ENCODE assay signal across 15 cellular contexts in genomic region chr3:149977391-149977790, GRCh38. TPM values are rescaled to one million over a fixed set of nuclear protein-coding genes. Genes with fewer than 3 reads are reported as not detected.
DNase-seq lines count a peak whose midpoint lies in the region; ATAC-seq and TF ChIP-seq lines count a peak whose summit lies in the region.
"Had no signal": no experiment of that assay in that cellular context is flagged by ENCODE, and none has a peak within 500 bp of the region (broad histone marks: within the 10 kb centered on the region; RNA-seq: fewer than 3 reads in every experiment).

No MANE protein-coding gene starts in this region.

- TF ChIP-seq CTCF in psoas muscle (IDR thresholded peaks at IDR 0.05) (no peak), A673 (conservative IDR thresholded peaks at IDR 0.05; ENCODE audit: low read depth, low read length) (no peak), foreskin fibroblast (IDR thresholded peaks at IDR 0.05; ENCODE audit: low read depth, low read length) (no peak)

- H3K36me3 ChIP-seq in psoas muscle (ENCODE audit: insufficient read depth in 1 of 2, low read depth in 1 of 2) (no peaks in the 10 kb centered on the region), A673 (ENCODE audit: insufficient read depth, low read length, poor library complexity, severe bottlenecking) (no peaks in the 10 kb centered on the region)

- peaks cover 16% of the 10 kb centered on the region for H3K4me1 ChIP-seq in psoas muscle
- no peaks in the 10 kb centered on the region for H3K4me1 ChIP-seq in A673 (ENCODE audit: insufficient read depth, low read length, poor library complexity, severe bottlenecking)

- 36 to 51% (median 50%) methylated on average over 2 of the region's 2 CpGs for WGBS in psoas muscle, 3 donors

- no TSS peak for BruUV-seq in A673 (replicated peaks; lab: Mats Ljungman, UMichigan)

- POLR2A ChIA-PET in A673 (lab: Charles Lee; ENCODE audit: low non-redundant PET) = no interaction called here

- ATAC-seq in psoas muscle (no peak), HG02642 (IDR thresholded peaks at IDR 0.05; ENCODE audit: poor library complexity, unreplicated experiment) (no peak)
- ATAC-seq: GM23338, PC-3 had no signal

- H3K27ac ChIP-seq in psoas muscle = peak overlapping the region; percentile 50
- H3K27ac ChIP-seq in A673 (ENCODE audit: low read depth, low read length, poor library complexity, severe bottlenecking) = no peak overlapping the region
- H3K27ac ChIP-seq: C4-2B had no signal

- H3K4me3 ChIP-seq in psoas muscle (no peak overlapping the region), A673 (ENCODE audit: low read depth, low read length, poor library complexity, severe bottlenecking) (no peak overlapping the region), foreskin fibroblast (ENCODE audit: low read depth in 1 of 2, low read length in 2 of 2) (no peak overlapping the region)
- H3K4me3 ChIP-seq: GM23338 had no signal

- H3K27me3 ChIP-seq in psoas muscle (ENCODE audit: insufficient read depth in 3 of 3, low read length in 2 of 3) (no peaks in the 10 kb centered on the region), A673 (replicated peaks; ENCODE audit: insufficient read depth, low read depth, low read length, poor library complexity) (no peaks in the 10 kb centered on the region)

- CTCF ChIA-PET in A673 (lab: Charles Lee) = no interaction called here

- H3K9me3 ChIP-seq in psoas muscle (no peaks in the 10 kb centered on the region), A673 (ENCODE audit: low read depth, low read length, poor library complexity, severe bottlenecking) (no peaks in the 10 kb centered on the region)

- intact Hi-C loops in psoas muscle (cut with DNase I) = loop anchor here in 1 of 2 donors (5.0 kb wide), 1 partner anchor 55 kb away; no protein-coding TSS in a partner anchor
- intact Hi-C loops in A673 (cut with micrococcal nuclease; ENCODE audit: unreplicated experiment) = no loop called here

- peak; percentile 57 for DNase-seq in EL
- peak; percentile 46 for DNase-seq in astrocyte of the hippocampus (ENCODE audit: low read depth, low spot score)
- DNase-seq in fibroblast of peridontal ligament (ENCODE audit: extremely low read depth) = peak; percentile 62
- no peak for DNase-seq in psoas muscle
- no peak for DNase-seq in A673 (ENCODE audit: low spot score)
- no peak for DNase-seq in DMS 273 treated with DMSO at 0.1 percent for 48 hours (lab: John Stamatoyannopoulos, UW)
- DNase-seq in foreskin fibroblast = no peak
- DNase-seq: DMS153, NCI-H2107, NCI-H446 treated with DMSO at 0.1 percent for 48 hours, NCI-H748 treated with DMSO at 0.1 percent for 48 hours, PC-3 had no signal

RNA-seq across cellular contexts. Expression of gene PFN2, which starts 6.7 kb away (rescaled TPM):
- total RNA-seq in psoas muscle (100 to 1,000 TPM; 234 to 363 (median 325) TPM), A673 (2021) (361 and 374 TPM in 2 replicates)
- polyA plus RNA-seq in psoas muscle = 100 to 1,000 TPM; 167 to 346 (median 237) TPM

Comparison
In these comparisons a context has a peak if more than half of its experiments do, and no peak if none do; other contexts are left out.
1. DNase-seq: peak in EL (single experiment), astrocyte of the hippocampus (single experiment) and fibroblast of peridontal ligament (single experiment); none in psoas muscle (0 of 2), A673 (single experiment), DMS 273 treated with DMSO at 0.1 percent for 48 hours (single experiment) and foreskin fibroblast (0 of 2).